9 cellular contexts compared by ENCODE assay signal in genomic region chr14:54489731-54490447, GRCh38. TPM values are rescaled to one million over a fixed set of nuclear protein-coding genes. Genes with fewer than 3 reads are reported as not detected.
DNase-seq lines count a peak whose midpoint lies in the region; ATAC-seq and TF ChIP-seq lines count a peak whose summit lies in the region.
"Had no signal": no experiment of that assay in that cellular context is flagged by ENCODE, and none has a peak within 500 bp of the region (broad histone marks: within the 10 kb centered on the region; RNA-seq: fewer than 3 reads in every experiment).

No MANE protein-coding gene starts in this region.

- peak overlapping the region; percentile 81 for H3K4me3 Mint-ChIP-seq in glutamatergic neuron (ENCODE audit: unreplicated experiment)
- H3K4me3 Mint-ChIP-seq in stimulated activated memory B cell treated with anti-CD40 and anti-IgM and Interleukin-4, amounts not matched to agents 10 μg/mL and 1 μg/mL and 100 μg/mL, for 72 hours = peak overlapping the region; percentile 84

- TF ChIP-seq CTCF in VCaP (conservative IDR thresholded peaks at IDR 0.05) (no peak), glutamatergic neuron (IDR thresholded peaks at IDR 0.05; ENCODE audit: partially characterized antibody, unreplicated experiment) (no peak)

- peak overlapping the region; percentile 96 for H3K27ac ChIP-seq in VCaP

- H3K9me3 Mint-ChIP-seq in glutamatergic neuron (ENCODE audit: unreplicated experiment) = peaks cover 7% of the 10 kb centered on the region
- H3K9me3 Mint-ChIP-seq in stimulated activated memory B cell treated with anti-CD40 and anti-IgM and Interleukin-4, amounts not matched to agents 10 μg/mL and 1 μg/mL and 100 μg/mL, for 72 hours = no peaks in the 10 kb centered on the region

- no peak for ATAC-seq in stimulated activated memory B cell treated with anti-CD40 and anti-IgM and Interleukin-4, amounts not matched to agents 10 μg/mL and 1 μg/mL and 100 μg/mL, for 72 hours
- no peak for ATAC-seq in HG02970 (IDR thresholded peaks at IDR 0.05; ENCODE audit: low FRiP score, unreplicated experiment)

- peak overlapping the region; percentile 85 for H3K27ac Mint-ChIP-seq in glutamatergic neuron (ENCODE audit: unreplicated experiment)
- H3K27ac Mint-ChIP-seq in stimulated activated memory B cell treated with anti-CD40 and anti-IgM and Interleukin-4, amounts not matched to agents 10 μg/mL and 1 μg/mL and 100 μg/mL, for 72 hours = peak overlapping the region; percentile 92

- no peaks in the 10 kb centered on the region for H3K36me3 Mint-ChIP-seq in glutamatergic neuron (ENCODE audit: unreplicated experiment)
- peaks cover 11% of the 10 kb centered on the region for H3K36me3 Mint-ChIP-seq in stimulated activated memory B cell treated with anti-CD40 and anti-IgM and Interleukin-4, amounts not matched to agents 10 μg/mL and 1 μg/mL and 100 μg/mL, for 72 hours

- H3K4me1 Mint-ChIP-seq in glutamatergic neuron (ENCODE audit: low read depth, unreplicated experiment) = peaks cover 18% of the 10 kb centered on the region
- peaks cover 44% of the 10 kb centered on the region for H3K4me1 Mint-ChIP-seq in stimulated activated memory B cell treated with anti-CD40 and anti-IgM and Interleukin-4, amounts not matched to agents 10 μg/mL and 1 μg/mL and 100 μg/mL, for 72 hours

- DNase-seq in DMS 273 (lab: John Stamatoyannopoulos, UW; ENCODE audit: unreplicated experiment) = peak; percentile 36
- DNase-seq in DMS 273 treated with DMSO at 0.1 percent for 48 hours (lab: John Stamatoyannopoulos, UW) = no peak
- no peak for DNase-seq in glutamatergic neuron
- no peak for DNase-seq in NOMO-1 treated with DMSO at 0.1 percent for 48 hours (lab: John Stamatoyannopoulos, UW; ENCODE audit: unreplicated experiment)
- no peak for DNase-seq in SKM-1 treated with dmso at 0.1 percent for 144 hours (lab: John Stamatoyannopoulos, UW; ENCODE audit: unreplicated experiment)
- DNase-seq: 8988T had no signal

- H3K27me3 Mint-ChIP-seq in glutamatergic neuron (ENCODE audit: unreplicated experiment) = peaks cover 5% of the 10 kb centered on the region
- H3K27me3 Mint-ChIP-seq in stimulated activated memory B cell treated with anti-CD40 and anti-IgM and Interleukin-4, amounts not matched to agents 10 μg/mL and 1 μg/mL and 100 μg/mL, for 72 hours = no peaks in the 10 kb centered on the region

RNA-seq across cellular contexts. Expression of gene GMFB, which starts 1.1 kb away (rescaled TPM):
- 67.1 TPM for total RNA-seq in glutamatergic neuron (ENCODE audit: unreplicated experiment)

RNA-seq across cellular contexts. Expression of gene CGRRF1, which starts 19.8 kb away (rescaled TPM):
- 18.7 TPM for total RNA-seq in glutamatergic neuron (ENCODE audit: unreplicated experiment)

RNA-seq across cellular contexts. Expression of gene CNIH1, which starts 48.7 kb away (rescaled TPM):
- 71.9 TPM for total RNA-seq in glutamatergic neuron (ENCODE audit: unreplicated experiment)
